1 cellular context compared by ENCODE assay signal in the genomic region with DNA sequence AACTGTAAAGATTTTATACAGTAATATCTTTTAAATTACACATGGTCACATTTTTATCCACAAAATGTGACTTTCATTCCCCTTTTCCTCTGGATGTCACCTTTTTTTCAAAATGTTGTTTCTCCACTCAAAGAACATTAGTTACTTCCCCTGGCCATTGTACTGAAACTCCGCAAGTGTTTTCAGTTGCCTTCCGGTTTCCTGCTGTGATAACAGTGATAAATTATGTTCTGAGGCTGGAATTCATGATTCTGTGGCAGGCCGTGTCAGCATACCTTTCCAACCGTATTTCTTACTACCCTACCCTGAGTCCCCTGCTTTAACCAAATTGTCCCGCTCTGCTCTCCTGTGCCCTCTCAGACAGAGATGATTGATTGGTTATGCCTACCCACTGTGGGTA.
TF ChIP-seq lines count a peak whose summit lies in the region.

No MANE protein-coding gene starts in this region.

TF ChIP-seq in GM12878, 131 proteins besides CTCF, POLR2A, EP300 and RAD21:
- peak in 1 of 2 experiments; percentile 59; a peak in 2 of 4 replicates for TF ChIP-seq ETV6 (conservative IDR thresholded peaks at IDR 0.05 in 1 of 2, IDR thresholded peaks at IDR 0.05 in 1 of 2; ENCODE audit: borderline replicate concordance in 1 of 2, low read depth in 1 of 2)
- no peak for TF ChIP-seq FOXK2 (IDR thresholded peaks at IDR 0.05)
- TF ChIP-seq SRF (IDR thresholded peaks at IDR 0.05; ENCODE audit: low read depth in 2 of 2, low read length in 2 of 2): 0 out of 4 replicates have a peak, but pooled peaks of 1 of the 2 experiments have one; percentile 21
- TF ChIP-seq, protein P1, sequence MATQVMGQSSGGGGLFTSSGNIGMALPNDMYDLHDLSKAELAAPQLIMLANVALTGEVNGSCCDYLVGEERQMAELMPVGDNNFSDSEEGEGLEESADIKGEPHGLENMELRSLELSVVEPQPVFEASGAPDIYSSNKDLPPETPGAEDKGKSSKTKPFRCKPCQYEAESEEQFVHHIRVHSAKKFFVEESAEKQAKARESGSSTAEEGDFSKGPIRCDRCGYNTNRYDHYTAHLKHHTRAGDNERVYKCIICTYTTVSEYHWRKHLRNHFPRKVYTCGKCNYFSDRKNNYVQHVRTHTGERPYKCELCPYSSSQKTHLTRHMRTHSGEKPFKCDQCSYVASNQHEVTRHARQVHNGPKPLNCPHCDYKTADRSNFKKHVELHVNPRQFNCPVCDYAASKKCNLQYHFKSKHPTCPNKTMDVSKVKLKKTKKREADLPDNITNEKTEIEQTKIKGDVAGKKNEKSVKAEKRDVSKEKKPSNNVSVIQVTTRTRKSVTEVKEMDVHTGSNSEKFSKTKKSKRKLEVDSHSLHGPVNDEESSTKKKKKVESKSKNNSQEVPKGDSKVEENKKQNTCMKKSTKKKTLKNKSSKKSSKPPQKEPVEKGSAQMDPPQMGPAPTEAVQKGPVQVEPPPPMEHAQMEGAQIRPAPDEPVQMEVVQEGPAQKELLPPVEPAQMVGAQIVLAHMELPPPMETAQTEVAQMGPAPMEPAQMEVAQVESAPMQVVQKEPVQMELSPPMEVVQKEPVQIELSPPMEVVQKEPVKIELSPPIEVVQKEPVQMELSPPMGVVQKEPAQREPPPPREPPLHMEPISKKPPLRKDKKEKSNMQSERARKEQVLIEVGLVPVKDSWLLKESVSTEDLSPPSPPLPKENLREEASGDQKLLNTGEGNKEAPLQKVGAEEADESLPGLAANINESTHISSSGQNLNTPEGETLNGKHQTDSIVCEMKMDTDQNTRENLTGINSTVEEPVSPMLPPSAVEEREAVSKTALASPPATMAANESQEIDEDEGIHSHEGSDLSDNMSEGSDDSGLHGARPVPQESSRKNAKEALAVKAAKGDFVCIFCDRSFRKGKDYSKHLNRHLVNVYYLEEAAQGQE (IDR thresholded peaks at IDR 0.05; ENCODE audit: low read depth, low read length): peak; percentile 60
- no peak for TF ChIP-seq IKZF2 (IDR thresholded peaks at IDR 0.05)
- TF ChIP-seq, protein P2, sequence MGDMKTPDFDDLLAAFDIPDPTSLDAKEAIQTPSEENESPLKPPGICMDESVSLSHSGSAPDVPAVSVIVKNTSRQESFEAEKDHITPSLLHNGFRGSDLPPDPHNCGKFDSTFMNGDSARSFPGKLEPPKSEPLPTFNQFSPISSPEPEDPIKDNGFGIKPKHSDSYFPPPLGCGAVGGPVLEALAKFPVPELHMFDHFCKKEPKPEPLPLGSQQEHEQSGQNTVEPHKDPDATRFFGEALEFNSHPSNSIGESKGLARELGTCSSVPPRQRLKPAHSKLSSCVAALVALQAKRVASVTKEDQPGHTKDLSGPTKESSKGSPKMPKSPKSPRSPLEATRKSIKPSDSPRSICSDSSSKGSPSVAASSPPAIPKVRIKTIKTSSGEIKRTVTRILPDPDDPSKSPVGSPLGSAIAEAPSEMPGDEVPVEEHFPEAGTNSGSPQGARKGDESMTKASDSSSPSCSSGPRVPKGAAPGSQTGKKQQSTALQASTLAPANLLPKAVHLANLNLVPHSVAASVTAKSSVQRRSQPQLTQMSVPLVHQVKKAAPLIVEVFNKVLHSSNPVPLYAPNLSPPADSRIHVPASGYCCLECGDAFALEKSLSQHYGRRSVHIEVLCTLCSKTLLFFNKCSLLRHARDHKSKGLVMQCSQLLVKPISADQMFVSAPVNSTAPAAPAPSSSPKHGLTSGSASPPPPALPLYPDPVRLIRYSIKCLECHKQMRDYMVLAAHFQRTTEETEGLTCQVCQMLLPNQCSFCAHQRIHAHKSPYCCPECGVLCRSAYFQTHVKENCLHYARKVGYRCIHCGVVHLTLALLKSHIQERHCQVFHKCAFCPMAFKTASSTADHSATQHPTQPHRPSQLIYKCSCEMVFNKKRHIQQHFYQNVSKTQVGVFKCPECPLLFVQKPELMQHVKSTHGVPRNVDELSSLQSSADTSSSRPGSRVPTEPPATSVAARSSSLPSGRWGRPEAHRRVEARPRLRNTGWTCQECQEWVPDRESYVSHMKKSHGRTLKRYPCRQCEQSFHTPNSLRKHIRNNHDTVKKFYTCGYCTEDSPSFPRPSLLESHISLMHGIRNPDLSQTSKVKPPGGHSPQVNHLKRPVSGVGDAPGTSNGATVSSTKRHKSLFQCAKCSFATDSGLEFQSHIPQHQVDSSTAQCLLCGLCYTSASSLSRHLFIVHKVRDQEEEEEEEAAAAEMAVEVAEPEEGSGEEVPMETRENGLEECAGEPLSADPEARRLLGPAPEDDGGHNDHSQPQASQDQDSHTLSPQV (IDR thresholded peaks at IDR 0.05): no peak
- TF ChIP-seq, protein P3, sequence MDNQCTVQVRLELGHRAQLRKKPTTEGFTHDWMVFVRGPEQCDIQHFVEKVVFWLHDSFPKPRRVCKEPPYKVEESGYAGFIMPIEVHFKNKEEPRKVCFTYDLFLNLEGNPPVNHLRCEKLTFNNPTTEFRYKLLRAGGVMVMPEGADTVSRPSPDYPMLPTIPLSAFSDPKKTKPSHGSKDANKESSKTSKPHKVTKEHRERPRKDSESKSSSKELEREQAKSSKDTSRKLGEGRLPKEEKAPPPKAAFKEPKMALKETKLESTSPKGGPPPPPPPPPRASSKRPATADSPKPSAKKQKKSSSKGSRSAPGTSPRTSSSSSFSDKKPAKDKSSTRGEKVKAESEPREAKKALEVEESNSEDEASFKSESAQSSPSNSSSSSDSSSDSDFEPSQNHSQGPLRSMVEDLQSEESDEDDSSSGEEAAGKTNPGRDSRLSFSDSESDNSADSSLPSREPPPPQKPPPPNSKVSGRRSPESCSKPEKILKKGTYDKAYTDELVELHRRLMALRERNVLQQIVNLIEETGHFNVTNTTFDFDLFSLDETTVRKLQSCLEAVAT (IDR thresholded peaks at IDR 0.05): 0 out of 2 replicates have a peak, but pooled peaks have one; percentile 25
- TF ChIP-seq HDAC2 (IDR thresholded peaks at IDR 0.05): no peak
- TF ChIP-seq MYB (IDR thresholded peaks at IDR 0.05; ENCODE audit: borderline replicate concordance, low read depth, low read length): no peak
- TF ChIP-seq RAD51 (IDR thresholded peaks at IDR 0.05): no peak
- no peak for TF ChIP-seq MEF2A (IDR thresholded peaks at IDR 0.05; ENCODE audit: insufficient read depth, low read depth, low read length)
- no peak for TF ChIP-seq CBX5 (IDR thresholded peaks at IDR 0.05; ENCODE audit: low read depth)
- TF ChIP-seq TAF1 (IDR thresholded peaks at IDR 0.05; ENCODE audit: borderline replicate concordance, low read depth, low read length): no peak
